Comparison of ENCODE assay signal across 8 cellular contexts in the genomic region with DNA sequence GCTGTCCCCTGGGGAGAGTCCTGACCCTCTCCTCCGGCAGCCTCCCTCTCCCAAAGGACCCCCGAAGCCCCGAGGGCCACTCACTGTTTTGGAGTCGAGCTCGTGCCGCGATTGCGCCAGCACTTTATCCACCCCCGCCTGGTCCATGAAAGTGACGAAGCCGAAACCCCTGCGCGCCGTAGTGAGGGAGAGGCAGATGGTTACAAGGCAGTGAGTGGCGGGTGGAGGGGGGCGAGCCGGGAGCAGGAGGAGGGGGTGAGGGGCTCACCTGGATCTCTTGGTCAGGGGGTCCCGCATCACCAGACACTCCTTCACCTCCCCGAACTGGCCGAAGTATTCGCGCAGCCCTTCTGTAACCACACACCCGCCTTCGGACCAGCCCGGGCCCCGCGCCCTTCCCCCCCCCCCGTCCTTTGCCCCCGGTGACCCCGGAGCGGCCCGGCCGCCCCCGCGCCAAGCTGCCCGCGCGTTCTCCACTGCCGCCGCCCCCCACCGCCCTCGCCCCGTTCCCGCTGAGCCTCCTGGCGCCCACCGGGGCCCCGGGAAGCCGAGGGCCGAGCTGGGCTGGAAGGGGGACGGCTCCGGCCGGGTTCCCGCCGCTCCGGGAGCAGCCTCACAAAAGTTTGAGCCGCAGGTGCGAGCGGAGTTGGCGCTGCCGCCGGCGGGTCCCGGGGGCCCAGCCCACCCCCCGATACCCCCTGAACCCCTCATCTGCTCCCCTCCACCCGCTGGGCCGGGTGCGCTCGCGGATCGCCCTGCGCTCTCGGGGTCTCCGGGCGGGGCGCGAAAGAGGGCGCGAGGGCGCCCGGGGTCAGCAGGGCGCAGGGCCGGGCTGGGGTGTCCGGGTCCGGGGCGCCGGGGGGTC. TPM values are rescaled to one million over a fixed set of nuclear protein-coding genes. Genes with fewer than 3 reads are reported as not detected.
DNase-seq lines count a peak whose midpoint lies in the region; ATAC-seq and TF ChIP-seq lines count a peak whose summit lies in the region.

No MANE protein-coding gene starts in this region.

- no peak overlapping the region for H4K5ac ChIP-seq in H9 (ENCODE audit: insufficient read length, low read depth, low read length)

- no peak overlapping the region for H2BK20ac ChIP-seq in H9 (ENCODE audit: low read depth, low read length, poor library complexity, severe bottlenecking)

- no peak overlapping the region for H3K23ac ChIP-seq in H9 (ENCODE audit: insufficient read length, low read depth, low read length)

- peak; percentile 62 for DNase-seq in H9
- peak; percentile 28 for DNase-seq in activated T-cell treated with anti-CD3 and anti-CD28 coated beads for 4 hours
- DNase-seq in hepatocyte (ENCODE audit: low spot score), result peak; percentile 48
- no peak for DNase-seq in spleen
- DNase-seq in SIG-M5 treated with dmso at 0.1 percent for 504 hours (lab: John Stamatoyannopoulos, UW; ENCODE audit: unreplicated experiment), result no peak

- no peak overlapping the region for H2AK5ac ChIP-seq in H9 (ENCODE audit: insufficient read length, low read length)

- H3K56ac ChIP-seq in H9 (ENCODE audit: insufficient read length, low read depth, low read length), result no peak overlapping the region

- intact Hi-C loops in spleen (cut with DNase I; ENCODE audit: low total_unique reads), result no loop called here

- peaks cover 17% of the 10 kb centered on the region for H3K23me2 ChIP-seq in H9 (ENCODE audit: insufficient read length, low read depth, low read length, poor library complexity, severe bottlenecking)

- H3K4me1 Mint-ChIP-seq in H9, result peaks cover 61 to 69% of the 10 kb centered on the region in 2 experiments

- H3K4me2 ChIP-seq in H9 (ENCODE audit: insufficient read depth, insufficient read length, low read length) (peak overlapping the region; percentile 59), hepatocyte (peak overlapping the region; percentile 98)

- H3K36me3 Mint-ChIP-seq in H9 (ENCODE audit: insufficient read depth in 1 of 3, low read depth in 3 of 3), result peaks cover 20 to 42% (median 39%) of the 10 kb centered on the region in 3 experiments

- no CpG with 5 or more reads among the region's 86 CpGs for WGBS in H9 (ENCODE audit: extremely low coverage, insufficient read length, low lambda C conversion rate)
- WGBS in hepatocyte (ENCODE audit: low lambda C conversion rate, missing lambda C conversion rate), result 3% methylated on average over 34 of the region's 86 CpGs
- WGBS in spleen, 5 donors, result 1 to 8% (median 3%) methylated on average over 15 to 86 of the region's 86 CpGs

- H3K9me2 ChIP-seq in hepatocyte (replicated peaks; ENCODE audit: insufficient read depth), result no peaks in the 10 kb centered on the region

- no peak overlapping the region for H2BK12ac ChIP-seq in H9 (ENCODE audit: insufficient read length, low read depth, low read length)

- H3K4me1 ChIP-seq in H9 (ENCODE audit: insufficient read depth, low read length) (peaks cover 15% of the 10 kb centered on the region; the same call in 1 of the 2 replicates), hepatocyte (ENCODE audit: insufficient read depth) (peaks cover 31% of the 10 kb centered on the region), spleen (peaks cover 0 to 23% (median 19%) of the 10 kb centered on the region in 6 donors)

- no peak overlapping the region for H2BK15ac ChIP-seq in H9 (ENCODE audit: low read depth, low read length)

- no peak overlapping the region for H3K4ac ChIP-seq in H9 (ENCODE audit: low read depth, low read length)

- H3K79me2 ChIP-seq in H9 (ENCODE audit: insufficient read depth, low read length) (no peaks in the 10 kb centered on the region), hepatocyte (peaks cover 8% of the 10 kb centered on the region)

- no peaks in the 10 kb centered on the region for H3K9me3 ChIP-seq in H9 (ENCODE audit: control insufficient read depth, low read depth, low read length)
- no peaks in the 10 kb centered on the region for H3K9me3 ChIP-seq in hepatocyte (ENCODE audit: low read depth)
- no peaks in the 10 kb centered on the region for H3K9me3 ChIP-seq in spleen

- H3K36me3 ChIP-seq in hepatocyte (replicated peaks; ENCODE audit: insufficient read depth, low read depth) (no peaks in the 10 kb centered on the region), spleen (no peaks in the 10 kb centered on the region)

- no peak overlapping the region for H3K9ac ChIP-seq in H9 (ENCODE audit: extremely low read depth, insufficient read length, low read length)

- peaks cover 42% of the 10 kb centered on the region for H3K27me3 Mint-ChIP-seq in H9 (ENCODE audit: low read depth)

- no peak overlapping the region for H3T11ph ChIP-seq in H9 (ENCODE audit: low read length)

- H2BK5ac ChIP-seq in H9 (ENCODE audit: insufficient read length, low read length), result no peak overlapping the region

- H4K20me1 ChIP-seq in H9 (ENCODE audit: control insufficient read depth, insufficient read depth, insufficient read length) (peaks cover 5% of the 10 kb centered on the region), hepatocyte (ENCODE audit: insufficient read depth, poor library complexity, severe bottlenecking) (no peaks in the 10 kb centered on the region)

- no peaks in the 10 kb centered on the region for H3K9me3 Mint-ChIP-seq in H9

- H3K27ac Mint-ChIP-seq in H9, result peak overlapping the region; percentile 75 to 90 (median 81); a peak in 4 of 7 replicates

- no peak overlapping the region for H4K8ac ChIP-seq in H9 (replicated peaks; ENCODE audit: insufficient read length, low read depth, low read length)

- no peak for TF ChIP-seq POLR2A in spleen (IDR thresholded peaks at IDR 0.05)

- H2BK120ac ChIP-seq in H9 (ENCODE audit: low read depth, low read length, poor library complexity, severe bottlenecking), result no peak overlapping the region

- H4K91ac ChIP-seq in H9 (ENCODE audit: insufficient read length, low read depth, low read length), result no peak overlapping the region

- ATAC-seq in GM18907 (IDR thresholded peaks at IDR 0.05; ENCODE audit: unreplicated experiment), result no peak
- ATAC-seq in HG03460 (IDR thresholded peaks at IDR 0.05; ENCODE audit: unreplicated experiment), result no peak
- no peak for ATAC-seq in GM18861 (IDR thresholded peaks at IDR 0.05; ENCODE audit: unreplicated experiment)

- H3K4me3 Mint-ChIP-seq in H9, result peak overlapping the region; percentile 85 to 90

- H3K79me1 ChIP-seq in H9 (ENCODE audit: insufficient read depth, low read depth, low read length, poor library complexity, severe bottlenecking), result peaks cover 2% of the 10 kb centered on the region

- no peak overlapping the region; the same call in 1 of the 2 replicates for H3K14ac ChIP-seq in H9 (ENCODE audit: insufficient read depth, low read length)

- TF ChIP-seq CTCF in H9 (conservative IDR thresholded peaks at IDR 0.05) (no peak), hepatocyte (IDR thresholded peaks at IDR 0.05; ENCODE audit: poor library complexity) (no peak), spleen (IDR thresholded peaks at IDR 0.05 in 8 of 11, conservative IDR thresholded peaks at IDR 0.05 in 3 of 11) (no peak)

- H2AFZ ChIP-seq in H9 (ENCODE audit: low read length) (no peak overlapping the region), hepatocyte (peak overlapping the region; percentile 56)

- H3K4me3 ChIP-seq in hepatocyte (peak overlapping the region; percentile 93), spleen (peak overlapping the region in 7 of 8 donors; percentile 27 to 69 (median 30))

- H3K27ac ChIP-seq in H9 (ENCODE audit: insufficient read length, low read depth, low read length) (no peak overlapping the region), hepatocyte (peak overlapping the region; percentile 31), spleen (no peak overlapping the region)

- H3K18ac ChIP-seq in H9 (ENCODE audit: insufficient read length, low read depth, low read length), result peak overlapping the region; percentile 50

- peaks cover 7% of the 10 kb centered on the region; the same call in 1 of the 2 replicates for H3K27me3 ChIP-seq in H9 (ENCODE audit: insufficient read depth, low read length)
- H3K27me3 ChIP-seq in hepatocyte, result peaks cover 29% of the 10 kb centered on the region
- peaks cover 0 to 99% (median 59%) of the 10 kb centered on the region in 7 donors for H3K27me3 ChIP-seq in spleen (replicated peaks in 1 of 7)

RNA-seq across cellular contexts. Expression of gene MSI1, which starts 0.8 kb away (rescaled TPM):
- total RNA-seq in H9 (2021) (91.5 and 93.2 TPM in 2 replicates), hepatocyte (2.2 and 9.3 TPM in 2 replicates), spleen (under 1 TPM in 1 of 7 donors, not detected in 6; 0.35 TPM)
- polyA plus RNA-seq in hepatocyte (4.4 and 5.6 TPM in 2 replicates), spleen (under 1 TPM in 2 of 3 donors, not detected in 1; 0.02 to 0.03 TPM)

RNA-seq across cellular contexts. Expression of gene PLA2G1B, which starts 40.6 kb away (rescaled TPM):
- total RNA-seq in H9 (2021) (not detected in 2 replicates), hepatocyte (8.5 and 24.9 TPM in 2 replicates), spleen (1 to 10 TPM in 3 of 7 donors, not detected in 4; 1.1 to 1.9 (median 1.4) TPM)
- polyA plus RNA-seq in hepatocyte (14.7 and 18.8 TPM in 2 replicates), spleen (under 1 TPM; 0.29 to 0.83 (median 0.56) TPM)

Comparison
In these comparisons a context has a peak if more than half of its experiments do, and no peak if none do; other contexts are left out.
1. DNase-seq: peak in H9 (single experiment), activated T-cell treated with anti-CD3 and anti-CD28 coated beads for 4 hours (single experiment) and hepatocyte (single experiment); none in spleen (single experiment) and SIG-M5 treated with dmso at 0.1 percent for 504 hours (single experiment).